Comparison of ENCODE assay signal across 15 cellular contexts in genomic region chr7:34837826-34838225, GRCh38.
DNase-seq lines count a peak whose midpoint lies in the region; FAIRE-seq and TF ChIP-seq lines count a peak whose summit lies in the region.
"Had no signal": no experiment of that assay in that cellular context is flagged by ENCODE, and none has a peak within 500 bp of the region (broad histone marks: within the 10 kb centered on the region; RNA-seq: fewer than 3 reads in every experiment).

No MANE protein-coding gene starts in this region.

- no peak overlapping the region for H3K9ac ChIP-seq in mesenchymal stem cell (ENCODE audit: low read length)

- H3K36me3 ChIP-seq in mesenchymal stem cell (ENCODE audit: control insufficient read depth in 1 of 2, insufficient read depth in 2 of 2, low read depth in 1 of 2, low read length in 2 of 2): no peaks in the 10 kb centered on the region
- H3K36me3 ChIP-seq: left lung had no signal

- peak; percentile 76 for DNase-seq in G401 (ENCODE audit: low spot score)
- peak; percentile 89 for DNase-seq in NCI-H446 treated with DMSO at 0.1 percent for 48 hours (lab: John Stamatoyannopoulos, UW)
- peak; percentile 40 for DNase-seq in astrocyte of the spinal cord (ENCODE audit: low read depth, low spot score)
- DNase-seq in mesenchymal stem cell: no peak
- no peak for DNase-seq in COLO668 (lab: John Stamatoyannopoulos, UW; ENCODE audit: unreplicated experiment)
- DNase-seq in effector CD8-positive, alpha-beta T cell (lab: John Stamatoyannopoulos, UW): no peak
- DNase-seq in GM12892 (ENCODE audit: insufficient read length): no peak
- DNase-seq: activated CD8-positive, alpha-beta memory T cell treated with anti-CD3 and anti-CD28 coated beads for 24 hours; activated effector memory CD4-positive, alpha-beta T cell treated with anti-CD3 and anti-CD28 coated beads, Interleukin-2, amount 50 U/mL, for 16 hours; DMS79 treated with DMSO at 0.1 percent for 48 hours; left lung; MM.1S; NCI-H2107; stimulated activated CD4-positive, alpha-beta T cell treated with anti-CD3 and anti-CD28 coated beads, Interleukin-12 subunit alpha, Interleukin-12 subunit beta, amount 100 ng/mL, for 4 hours; stimulated activated naive CD8-positive, alpha-beta T cell treated with anti-CD3 and anti-CD28 coated beads, Interleukin-15, amount 100 ng/mL, for 72 hours had no signal

- no peak overlapping the region for H2AFZ ChIP-seq in mesenchymal stem cell (ENCODE audit: low read depth, low read length)

- no peak for TF ChIP-seq CTCF in astrocyte of the spinal cord (IDR thresholded peaks at IDR 0.05; ENCODE audit: low read depth, low read length)

- peak overlapping the region in 1 of 2 experiments; percentile 13 for H3K18ac ChIP-seq in mesenchymal stem cell (ENCODE audit: low read depth in 1 of 2, low read length in 2 of 2)

- H2BK15ac ChIP-seq in mesenchymal stem cell (ENCODE audit: low read depth, poor library complexity, severe bottlenecking): peak overlapping the region; percentile 5

- no peak overlapping the region for H3K27ac ChIP-seq in mesenchymal stem cell (ENCODE audit: low read length, poor library complexity, severe bottlenecking)
- H3K27ac ChIP-seq: left lung had no signal

- peaks cover 0 to 27% of the 10 kb centered on the region in 2 experiments for H3K27me3 ChIP-seq in mesenchymal stem cell (ENCODE audit: control insufficient read depth in 1 of 2, insufficient read depth in 1 of 2, low read length in 2 of 2)
- H3K27me3 ChIP-seq: left lung had no signal

- in situ Hi-C loops in G401 (cut with HindIII; ENCODE audit: low sequenced_read_pairs): no loop called here
- in situ Hi-C loops in astrocyte of the spinal cord (cut with HindIII; ENCODE audit: low sequenced_read_pairs): no loop called here

- H3K4ac ChIP-seq in mesenchymal stem cell (ENCODE audit: low read depth in 1 of 2, low read length in 2 of 2): no peak overlapping the region

- peak overlapping the region in 1 of 2 experiments; percentile 19 for H3K14ac ChIP-seq in mesenchymal stem cell (ENCODE audit: low read length in 2 of 2)

- 32% methylated on average over 2 of the region's 2 CpGs for WGBS in mesenchymal stem cell

- H3K79me1 ChIP-seq in mesenchymal stem cell (replicated peaks; ENCODE audit: low read length, poor library complexity, severe bottlenecking): no peaks in the 10 kb centered on the region

- peak overlapping the region in 1 of 2 experiments; percentile 66 for H3K23ac ChIP-seq in mesenchymal stem cell (ENCODE audit: low read length in 2 of 2)

- FAIRE-seq in GM12892 (lab: Jason Lieb, UNC): no peak

- no peaks in the 10 kb centered on the region for H3K9me3 ChIP-seq in mesenchymal stem cell (ENCODE audit: control insufficient read depth, low read length)
- H3K9me3 ChIP-seq: left lung had no signal

- no peak overlapping the region for H3K4me3 ChIP-seq in astrocyte of the spinal cord (ENCODE audit: low read depth, low read length)
- H3K4me3 ChIP-seq in mesenchymal stem cell (ENCODE audit: insufficient read depth in 1 of 2, low read depth in 1 of 2, low read length in 2 of 2): no peak overlapping the region
- H3K4me3 ChIP-seq: left lung had no signal

- H4K91ac ChIP-seq in mesenchymal stem cell (ENCODE audit: low read length): peak overlapping the region; percentile 29

- no peak overlapping the region for H2AK5ac ChIP-seq in mesenchymal stem cell (ENCODE audit: low read length, severe bottlenecking)

- TF ChIP-seq POLR2A in GM12892 (IDR thresholded peaks at IDR 0.05; ENCODE audit: low read depth, low read length): no peak

- no peak overlapping the region for H2BK120ac ChIP-seq in mesenchymal stem cell (ENCODE audit: low read depth, low read length)

- H2BK12ac ChIP-seq in mesenchymal stem cell (ENCODE audit: low read length in 2 of 2): no peak overlapping the region

- no peak overlapping the region for H4K8ac ChIP-seq in mesenchymal stem cell (ENCODE audit: low read length)

- no peak overlapping the region for H2BK5ac ChIP-seq in mesenchymal stem cell (ENCODE audit: low read depth, low read length, poor library complexity, severe bottlenecking)

- H3K4me1 ChIP-seq in mesenchymal stem cell (ENCODE audit: control insufficient read depth, insufficient read depth, low read depth, low read length): peaks cover 4% of the 10 kb centered on the region
- H3K4me1 ChIP-seq: left lung had no signal

- H3K4me2 ChIP-seq in mesenchymal stem cell (ENCODE audit: low read length, poor library complexity, severe bottlenecking): no peak overlapping the region

Comparison
In these comparisons a context has a peak if more than half of its experiments do, and no peak if none do; other contexts are left out.
1. DNase-seq: peak in G401 (single experiment), NCI-H446 treated with DMSO at 0.1 percent for 48 hours (single experiment) and astrocyte of the spinal cord (single experiment); none in mesenchymal stem cell (single experiment), COLO668 (single experiment), effector CD8-positive, alpha-beta T cell (single experiment) and GM12892 (single experiment).